Comparison of ENCODE assay signal across 3 cellular contexts in the genomic region with DNA sequence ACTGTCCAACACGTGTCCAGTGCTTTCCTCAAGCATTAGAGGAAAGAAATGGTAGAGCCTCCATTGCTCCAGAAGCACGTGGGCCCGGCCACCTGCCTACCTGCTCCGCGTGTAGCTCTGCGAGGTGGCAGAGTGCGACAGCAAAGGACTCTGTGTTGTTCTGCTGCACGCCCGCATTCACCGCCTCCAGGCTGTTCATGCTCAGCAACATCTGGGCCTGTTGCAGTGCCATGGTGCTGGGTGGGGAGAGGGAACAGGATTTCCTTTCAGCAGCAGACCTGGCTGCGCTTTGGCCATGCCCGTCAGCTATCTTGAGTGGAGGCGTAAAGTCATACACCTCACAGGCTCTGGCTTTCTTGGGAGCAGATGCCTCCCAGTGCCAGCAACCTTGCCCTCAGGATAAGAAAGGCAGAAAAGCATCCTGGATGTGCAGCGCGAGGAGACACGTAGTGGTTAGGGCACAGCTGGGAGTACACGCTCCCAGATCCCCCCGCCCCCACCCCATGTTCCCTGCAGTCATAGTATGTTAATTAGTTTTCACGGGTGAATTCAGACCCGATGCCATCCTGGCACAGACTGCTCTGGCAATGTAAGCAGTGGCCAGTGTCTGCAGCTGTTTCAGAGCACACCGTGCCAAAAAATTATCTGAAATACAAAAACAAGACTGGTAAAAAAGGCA.
TF ChIP-seq lines count a peak whose summit lies in the region.

No MANE protein-coding gene starts in this region.

TF ChIP-seq in SK-N-SH, 30 proteins besides CTCF, POLR2A, EP300 and RAD21 (continues in another document):
- TF ChIP-seq FOXJ3 (CRISPR knock-in tag; IDR thresholded peaks at IDR 0.05), result peak; percentile 60; the same call in 1 of the 2 replicates
- TF ChIP-seq, protein P1, sequence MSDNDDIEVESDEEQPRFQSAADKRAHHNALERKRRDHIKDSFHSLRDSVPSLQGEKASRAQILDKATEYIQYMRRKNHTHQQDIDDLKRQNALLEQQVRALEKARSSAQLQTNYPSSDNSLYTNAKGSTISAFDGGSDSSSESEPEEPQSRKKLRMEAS (IDR thresholded peaks at IDR 0.05; ENCODE audit: low read depth), result no peak
- no peak for TF ChIP-seq IRF3 (IDR thresholded peaks at IDR 0.05; ENCODE audit: low read depth, low read length)
- TF ChIP-seq MXI1 (IDR thresholded peaks at IDR 0.05; ENCODE audit: low read depth, low read length), result peak; percentile 48
- TF ChIP-seq, protein P2, sequence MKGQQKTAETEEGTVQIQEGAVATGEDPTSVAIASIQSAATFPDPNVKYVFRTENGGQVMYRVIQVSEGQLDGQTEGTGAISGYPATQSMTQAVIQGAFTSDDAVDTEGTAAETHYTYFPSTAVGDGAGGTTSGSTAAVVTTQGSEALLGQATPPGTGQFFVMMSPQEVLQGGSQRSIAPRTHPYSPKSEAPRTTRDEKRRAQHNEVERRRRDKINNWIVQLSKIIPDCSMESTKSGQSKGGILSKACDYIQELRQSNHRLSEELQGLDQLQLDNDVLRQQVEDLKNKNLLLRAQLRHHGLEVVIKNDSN (IDR thresholded peaks at IDR 0.05; ENCODE audit: borderline replicate concordance, low read depth), result no peak
- TF ChIP-seq RFX5 (IDR thresholded peaks at IDR 0.05; ENCODE audit: low read length), result no peak
- no peak for TF ChIP-seq USF2 (IDR thresholded peaks at IDR 0.05; ENCODE audit: borderline replicate concordance, low read depth, low read length)
- peak; percentile 78 for TF ChIP-seq CHD2 (IDR thresholded peaks at IDR 0.05; ENCODE audit: low read length, partially characterized antibody)
- TF ChIP-seq GABPA (IDR thresholded peaks at IDR 0.05; ENCODE audit: low read depth), result no peak
- TF ChIP-seq POLR2AphosphoS5 (IDR thresholded peaks at IDR 0.05; ENCODE audit: low read depth, low read length), result no peak
- TF ChIP-seq JUND (IDR thresholded peaks at IDR 0.05), result no peak
- TF ChIP-seq RCOR1 (IDR thresholded peaks at IDR 0.05; ENCODE audit: low read length), result peak; percentile 63
- TF ChIP-seq SIN3A (IDR thresholded peaks at IDR 0.05; ENCODE audit: borderline replicate concordance, low read depth, low read length), result no peak

TF ChIP-seq in SK-N-SH treated with all-trans-retinoic acid at 6 μM for 48 hours, 23 proteins besides CTCF, POLR2A, EP300 and RAD21:
- TF ChIP-seq PATZ1 (CRISPR knock-in tag; IDR thresholded peaks at IDR 0.05; ENCODE audit: borderline replicate concordance) (no peak), CSRNP3 (CRISPR knock-in tag; IDR thresholded peaks at IDR 0.05) (no peak), CSDC2 (CRISPR knock-in tag; IDR thresholded peaks at IDR 0.05) (no peak), ESRRG (CRISPR knock-in tag; IDR thresholded peaks at IDR 0.05) (no peak), TOX (CRISPR knock-in tag; IDR thresholded peaks at IDR 0.05; ENCODE audit: borderline replicate concordance) (no peak), ZNF8 (CRISPR knock-in tag; IDR thresholded peaks at IDR 0.05) (no peak), SNAI2 (CRISPR knock-in tag; IDR thresholded peaks at IDR 0.05) (no peak), TCF4 (CRISPR knock-in tag; IDR thresholded peaks at IDR 0.05; ENCODE audit: borderline replicate concordance) (no peak), ISL1 (CRISPR knock-in tag; IDR thresholded peaks at IDR 0.05) (no peak), ZC3H10 (CRISPR knock-in tag; IDR thresholded peaks at IDR 0.05) (no peak), TSHZ2 (CRISPR knock-in tag; IDR thresholded peaks at IDR 0.05) (no peak), RARB (CRISPR knock-in tag; IDR thresholded peaks at IDR 0.05) (no peak), PPARA (CRISPR knock-in tag; IDR thresholded peaks at IDR 0.05; ENCODE audit: borderline replicate concordance) (no peak), GLIS3 (CRISPR knock-in tag; IDR thresholded peaks at IDR 0.05) (no peak), ZFP30 (CRISPR knock-in tag; IDR thresholded peaks at IDR 0.05) (no peak), OSR1 (CRISPR knock-in tag; IDR thresholded peaks at IDR 0.05) (no peak)

TF ChIP-seq in K562, 482 proteins besides CTCF, POLR2A, EP300 and RAD21:
- TF ChIP-seq NFE2 (IDR thresholded peaks at IDR 0.05; ENCODE audit: low read depth) (no peak), DDX20 (tag; IDR thresholded peaks at IDR 0.05; ENCODE audit: low read depth) (no peak), RBFOX2 (IDR thresholded peaks at IDR 0.05; ENCODE audit: low read depth, low read length) (peak; percentile 44; the same call in 1 of the 2 replicates), POLR2G (IDR thresholded peaks at IDR 0.05; ENCODE audit: low read depth, low read length) (0 out of 2 replicates have a peak, but pooled peaks have one; percentile 20), FOS (IDR thresholded peaks at IDR 0.05; ENCODE audit: extremely low read depth, insufficient read length) (no peak)
- TF ChIP-seq, protein P3, sequence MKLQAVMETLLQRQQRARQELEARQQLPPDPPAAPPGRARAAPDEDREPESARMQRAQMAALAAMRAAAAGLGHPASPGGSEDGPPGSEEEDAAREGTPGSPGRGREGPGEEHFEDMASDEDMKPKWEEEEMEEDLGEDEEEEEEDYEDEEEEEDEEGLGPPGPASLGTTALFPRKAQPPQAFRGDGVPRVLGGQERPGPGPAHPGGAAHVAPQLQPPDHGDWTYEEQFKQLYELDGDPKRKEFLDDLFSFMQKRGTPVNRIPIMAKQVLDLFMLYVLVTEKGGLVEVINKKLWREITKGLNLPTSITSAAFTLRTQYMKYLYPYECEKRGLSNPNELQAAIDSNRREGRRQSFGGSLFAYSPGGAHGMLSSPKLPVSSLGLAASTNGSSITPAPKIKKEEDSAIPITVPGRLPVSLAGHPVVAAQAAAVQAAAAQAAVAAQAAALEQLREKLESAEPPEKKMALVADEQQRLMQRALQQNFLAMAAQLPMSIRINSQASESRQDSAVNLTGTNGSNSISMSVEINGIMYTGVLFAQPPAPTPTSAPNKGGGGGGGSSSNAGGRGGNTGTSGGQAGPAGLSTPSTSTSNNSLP (IDR thresholded peaks at IDR 0.05; ENCODE audit: borderline replicate concordance, low read depth, low read length), result no peak
